8 cellular contexts compared by ENCODE assay signal in the genomic region with DNA sequence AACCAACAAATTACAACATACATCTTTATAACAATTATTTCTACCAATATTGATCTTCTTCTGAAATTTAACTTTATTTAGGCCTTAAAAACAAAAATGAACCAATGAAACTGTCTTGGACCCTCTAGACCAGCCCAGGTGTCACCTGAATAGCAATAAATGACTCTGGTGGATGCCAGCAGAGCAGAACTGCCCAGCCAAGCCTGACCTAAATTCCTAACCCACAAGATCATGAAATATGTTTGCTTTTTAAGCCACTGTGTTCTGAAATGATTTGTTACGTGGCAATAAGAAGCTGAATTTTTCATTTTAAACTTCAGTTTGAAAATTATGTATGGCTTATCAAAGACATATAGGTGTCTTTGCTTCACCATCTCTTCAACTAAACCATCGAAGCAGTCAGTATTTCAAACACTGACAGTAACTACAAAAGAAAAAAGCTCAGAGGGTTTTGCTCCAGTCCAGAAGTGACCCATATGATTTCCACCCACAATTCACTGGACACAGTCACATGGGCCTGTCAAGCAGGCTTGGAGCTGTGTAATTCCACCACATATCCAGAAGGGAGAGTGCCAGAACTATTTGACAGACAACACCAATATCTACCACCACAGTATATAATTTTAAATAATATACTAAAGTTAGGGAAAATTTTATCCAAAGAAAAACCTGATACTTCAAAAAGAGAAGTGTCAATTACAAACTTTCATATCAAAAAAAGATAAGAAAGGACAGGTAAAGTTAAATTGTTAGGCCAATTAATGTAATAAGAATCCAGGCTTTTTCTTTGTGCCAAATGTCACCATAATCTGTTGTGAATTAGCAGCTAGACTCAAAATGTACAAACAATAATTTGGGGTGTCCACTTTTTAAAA.
DNase-seq lines count a peak whose midpoint lies in the region; ATAC-seq, FAIRE-seq and TF ChIP-seq lines count a peak whose summit lies in the region.

No MANE protein-coding gene starts in this region.

- no peak for TF ChIP-seq POLR2A in sigmoid colon (IDR thresholded peaks at IDR 0.05)

- peak overlapping the region; percentile 56 for H3K27ac Mint-ChIP-seq in T-helper 17 cell
- no peak overlapping the region for H3K27ac Mint-ChIP-seq in activated T-helper 1 cell treated with anti-CD3 and anti-CD28 coated beads, Interleukin-12 subunit alpha, Interleukin-12 subunit beta, Interleukin-2, Interleukin-4 antibody, amounts not matched to agents 30 ng/mL and 10 ng/mL and 1 ng/mL, durations not matched to agents 14 hours and 24 hours and 36 hours
- peak overlapping the region in 2 of 8 donors; percentile 61 to 63 for H3K27ac Mint-ChIP-seq in CD8-positive, alpha-beta memory T cell

- no peak overlapping the region for H3K4me3 ChIP-seq in sigmoid colon
- no peak overlapping the region for H3K4me3 ChIP-seq in CD8-positive, alpha-beta memory T cell (ENCODE audit: low read length)

- 76% methylated on average over 2 of the region's 2 CpGs for WGBS in sigmoid colon, 2 donors

- no peak for FAIRE-seq in HTR-8/SVneo (lab: Jason Lieb, UNC)

- peak; percentile 67 for ATAC-seq in GM19463 (IDR thresholded peaks at IDR 0.05; ENCODE audit: unreplicated experiment)
- ATAC-seq in T-helper 17 cell, result no peak

- peak overlapping the region; percentile 33 for H3K4me3 Mint-ChIP-seq in T-helper 17 cell
- H3K4me3 Mint-ChIP-seq in activated T-helper 1 cell treated with anti-CD3 and anti-CD28 coated beads, Interleukin-12 subunit alpha, Interleukin-12 subunit beta, Interleukin-2, Interleukin-4 antibody, amounts not matched to agents 30 ng/mL and 10 ng/mL and 1 ng/mL, durations not matched to agents 14 hours and 24 hours and 36 hours, result no peak overlapping the region
- peak overlapping the region in 2 of 7 donors; percentile 13 to 53 for H3K4me3 Mint-ChIP-seq in CD8-positive, alpha-beta memory T cell

- POLR2A ChIA-PET in CD8-positive, alpha-beta memory T cell (lab: Charles Lee), result no interaction called here

- no peaks in the 10 kb centered on the region for H3K27me3 Mint-ChIP-seq in T-helper 17 cell
- no peaks in the 10 kb centered on the region for H3K27me3 Mint-ChIP-seq in activated T-helper 1 cell treated with anti-CD3 and anti-CD28 coated beads, Interleukin-12 subunit alpha, Interleukin-12 subunit beta, Interleukin-2, Interleukin-4 antibody, amounts not matched to agents 30 ng/mL and 10 ng/mL and 1 ng/mL, durations not matched to agents 14 hours and 24 hours and 36 hours (ENCODE audit: insufficient read depth)
- H3K27me3 Mint-ChIP-seq in CD8-positive, alpha-beta memory T cell, result no peaks in the 10 kb centered on the region

- H3K9me3 ChIP-seq in T-helper 17 cell (ENCODE audit: control insufficient read depth, low read length, poor library complexity, severe bottlenecking) (no peaks in the 10 kb centered on the region), sigmoid colon (no peaks in the 10 kb centered on the region)
- no peaks in the 10 kb centered on the region for H3K9me3 ChIP-seq in CD8-positive, alpha-beta memory T cell (ENCODE audit: low read length)

- H3K36me3 ChIP-seq in sigmoid colon, result no peaks in the 10 kb centered on the region
- H3K36me3 ChIP-seq in CD8-positive, alpha-beta memory T cell (ENCODE audit: insufficient read depth, low read length), result no peaks in the 10 kb centered on the region

- DNase-seq in DMS 273 (lab: John Stamatoyannopoulos, UW; ENCODE audit: unreplicated experiment) (peak; percentile 65), HTR-8/SVneo (ENCODE audit: insufficient read length, low spot score) (peak; percentile 48), T-helper 17 cell (no peak), head of caudate nucleus (peak in 24 of 42 donors; percentile 4 to 71 (median 41)), sigmoid colon (no peak)
- DNase-seq in activated T-helper 1 cell treated with anti-CD3 and anti-CD28 coated beads, Interleukin-12 subunit alpha, Interleukin-12 subunit beta, Interleukin-2, Interleukin-4 antibody, amounts not matched to agents 30 ng/mL and 10 ng/mL and 1 ng/mL, durations not matched to agents 14 hours and 24 hours and 36 hours (ENCODE audit: low spot score), result no peak
- no peak for DNase-seq in CD8-positive, alpha-beta memory T cell

- peak overlapping the region in 1 of 4 donors; percentile 11 for H3K27ac ChIP-seq in sigmoid colon
- H3K27ac ChIP-seq in CD8-positive, alpha-beta memory T cell (ENCODE audit: low read depth, low read length), result no peak overlapping the region

- no peak for TF ChIP-seq EP300 in sigmoid colon (IDR thresholded peaks at IDR 0.05)

- peaks cover 0 to 67% (median 31%) of the 10 kb centered on the region in 4 donors for H3K4me1 ChIP-seq in sigmoid colon
- H3K4me1 ChIP-seq in CD8-positive, alpha-beta memory T cell (ENCODE audit: insufficient read depth, low read length), result peaks cover 12% of the 10 kb centered on the region

- peak in 3 of 4 experiments; percentile 22 to 47 (median 39) for TF ChIP-seq CTCF in sigmoid colon (IDR thresholded peaks at IDR 0.05)

- peaks cover 2% of the 10 kb centered on the region for H3K36me3 Mint-ChIP-seq in T-helper 17 cell (ENCODE audit: low read depth)
- no peaks in the 10 kb centered on the region for H3K36me3 Mint-ChIP-seq in activated T-helper 1 cell treated with anti-CD3 and anti-CD28 coated beads, Interleukin-12 subunit alpha, Interleukin-12 subunit beta, Interleukin-2, Interleukin-4 antibody, amounts not matched to agents 30 ng/mL and 10 ng/mL and 1 ng/mL, durations not matched to agents 14 hours and 24 hours and 36 hours (ENCODE audit: low read depth)
- H3K36me3 Mint-ChIP-seq in CD8-positive, alpha-beta memory T cell, result peaks cover 0 to 13% (median under 1%) of the 10 kb centered on the region in 3 donors

- no peaks in the 10 kb centered on the region for H3K9me3 Mint-ChIP-seq in activated T-helper 1 cell treated with anti-CD3 and anti-CD28 coated beads, Interleukin-12 subunit alpha, Interleukin-12 subunit beta, Interleukin-2, Interleukin-4 antibody, amounts not matched to agents 30 ng/mL and 10 ng/mL and 1 ng/mL, durations not matched to agents 14 hours and 24 hours and 36 hours
- no peaks in the 10 kb centered on the region for H3K9me3 Mint-ChIP-seq in CD8-positive, alpha-beta memory T cell

- peaks cover 38% of the 10 kb centered on the region for H3K4me1 Mint-ChIP-seq in T-helper 17 cell
- peaks cover 28% of the 10 kb centered on the region for H3K4me1 Mint-ChIP-seq in activated T-helper 1 cell treated with anti-CD3 and anti-CD28 coated beads, Interleukin-12 subunit alpha, Interleukin-12 subunit beta, Interleukin-2, Interleukin-4 antibody, amounts not matched to agents 30 ng/mL and 10 ng/mL and 1 ng/mL, durations not matched to agents 14 hours and 24 hours and 36 hours (ENCODE audit: low read depth)
- peaks cover 55 to 76% (median 68%) of the 10 kb centered on the region in 3 donors for H3K4me1 Mint-ChIP-seq in CD8-positive, alpha-beta memory T cell

- CTCF ChIA-PET in CD8-positive, alpha-beta memory T cell (lab: Charles Lee), result interaction anchor here (0.8 to 1.3 kb wide), 2 partner anchors 14 to 206 kb away, joined by 3 read pairs; no protein-coding TSS in a partner anchor

- intact Hi-C loops in head of caudate nucleus (cut with DNase I), result no loop called here
- intact Hi-C loops in sigmoid colon (cut with DNase I), result no loop called here
- intact Hi-C loops in activated T-helper 1 cell treated with anti-CD3 and anti-CD28 coated beads, Interleukin-12 subunit alpha, Interleukin-12 subunit beta, Interleukin-2, Interleukin-4 antibody, amounts not matched to agents 30 ng/mL and 10 ng/mL and 1 ng/mL, durations not matched to agents 14 hours and 24 hours and 36 hours (cut with micrococcal nuclease), result no loop called here

- H3K27me3 ChIP-seq in sigmoid colon, result no peaks in the 10 kb centered on the region
- no peaks in the 10 kb centered on the region for H3K27me3 ChIP-seq in CD8-positive, alpha-beta memory T cell (ENCODE audit: insufficient read depth, low read length, poor library complexity, severe bottlenecking)

Comparison
In these comparisons a context has a peak if more than half of its experiments do, and no peak if none do; other contexts are left out.
1. DNase-seq: peak in DMS 273 (single experiment), HTR-8/SVneo (single experiment) and head of caudate nucleus (24 of 42); none in T-helper 17 cell (0 of 3), sigmoid colon (single experiment), activated T-helper 1 cell treated with anti-CD3 and anti-CD28 coated beads, Interleukin-12 subunit alpha, Interleukin-12 subunit beta, Interleukin-2, Interleukin-4 antibody, amounts not matched to agents 30 ng/mL and 10 ng/mL and 1 ng/mL, durations not matched to agents 14 hours and 24 hours and 36 hours (single experiment) and CD8-positive, alpha-beta memory T cell (0 of 5).